ENCODE assay signal across 23 cellular contexts in genomic region chr14:87894920-87895319, GRCh38.
"Had no signal": no experiment of that assay in that cellular context is flagged by ENCODE, and none has a peak within 500 bp of the region (broad histone marks: within the 10 kb centered on the region; RNA-seq: fewer than 3 reads in every experiment).

No MANE protein-coding gene starts in this region.

- H3K9me3 ChIP-seq: SJSA1 had no signal

- H3K36me3 ChIP-seq: cardiac muscle cell, SJSA1 had no signal

- H3K27me3 ChIP-seq: cardiac muscle cell, SJSA1 had no signal

- DNase-seq: activated CD4-positive, alpha-beta T cell treated with anti-CD3 and anti-CD28 coated beads for 48 hours; activated CD4-positive, alpha-beta T cell treated with anti-CD3 and anti-CD28 coated beads, Interleukin-2, amount 50 U/mL, for 4 hours; activated CD4-positive, CD25-positive, alpha-beta regulatory T cell treated with anti-CD3 and anti-CD28 coated beads, Interleukin-2, amount 50 U/mL, for 72 hours; activated CD8-positive, alpha-beta memory T cell treated with anti-CD3 and anti-CD28 coated beads, Interleukin-2, amount 10 ng/mL, durations not matched to agents 7 days and 5 days; activated effector memory CD4-positive, alpha-beta T cell treated with anti-CD3 and anti-CD28 coated beads, Interleukin-2, amount 50 U/mL, for 16 hours; activated naive CD4-positive, alpha-beta T cell treated with Interleukin-2 at 50 U/mL for 16 hours; activated naive CD8-positive, alpha-beta T cell treated with anti-CD3 and anti-CD28 coated beads, Interleukin-2, amount 50 U/mL, for 24 hours; activated T-cell treated with anti-CD3 and anti-CD28 coated beads, Interleukin-2, amount 50 U/mL, for 24 hours; amniotic stem cell; KG1; NCI-H1092 treated with DMSO at 0.1 percent for 48 hours; NCI-H1436; NCI-H2081 treated with DMSO at 0.1 percent for 48 hours; NCI-H2227 treated with DMSO at 0.1 percent for 48 hours; NCI-H526; NCI-H774; NK-92 treated with Interleukin-12 subunit alpha and Interleukin-12 subunit beta, amount 100 ng/mL, for 24 hours; PC-3; SHP77; T-helper 17 cell; T-helper 9 cell had no signal

- H3K4me1 ChIP-seq: SJSA1 had no signal

- H3K27ac ChIP-seq: cardiac muscle cell, SJSA1 had no signal

- H3K4me3 ChIP-seq: cardiac muscle cell, SJSA1 had no signal
